In the genomic region with DNA sequence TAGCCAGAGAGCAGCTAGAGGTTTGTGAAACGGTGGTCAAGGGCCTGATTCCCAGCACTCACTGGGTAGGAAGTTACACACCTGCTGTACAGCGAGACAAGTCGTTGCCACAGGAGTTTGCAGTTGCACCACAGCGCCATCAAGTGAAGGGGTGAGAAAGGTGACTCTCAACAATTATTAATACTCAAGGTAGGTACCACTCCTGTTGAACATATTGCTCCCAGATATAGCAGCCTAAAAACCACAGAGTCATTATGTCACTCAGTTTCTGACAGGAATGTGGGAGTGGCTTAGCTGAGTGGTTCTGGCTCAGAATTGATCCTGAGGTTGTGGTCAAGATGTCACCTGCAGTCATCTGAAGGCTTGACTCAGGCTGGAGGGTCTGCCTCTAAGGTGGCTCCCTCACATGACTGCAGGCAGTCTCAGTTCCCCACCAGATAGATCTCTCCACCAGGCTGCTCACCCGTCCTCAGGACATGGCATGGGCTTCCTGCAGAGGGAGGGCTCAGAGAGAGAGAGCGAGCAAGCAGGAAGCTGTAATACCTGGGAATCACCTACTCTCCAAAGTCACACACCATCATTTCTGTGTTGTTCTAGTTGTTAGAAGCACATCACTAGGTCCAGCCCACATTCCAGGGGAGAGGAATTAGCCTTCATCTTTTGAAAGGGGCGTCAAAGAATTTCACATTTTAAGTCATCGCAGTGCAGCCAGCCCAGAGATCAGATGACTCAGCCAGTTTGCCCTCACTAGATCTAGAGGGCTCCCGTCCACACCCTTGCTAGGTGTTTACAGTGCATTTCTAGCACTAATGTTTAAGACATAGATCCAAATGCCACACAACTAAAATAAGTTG, we compare ENCODE assay signal across 1 cellular context.
A peak's percentile ranks its signal among the peaks of the same experiment; 100 is the strongest.
TF ChIP-seq lines count a peak whose summit lies in the region.

No MANE protein-coding gene starts in this region.

TF ChIP-seq in GM12878, 131 proteins besides CTCF, POLR2A, EP300 and RAD21:
- TF ChIP-seq RUNX3 (IDR thresholded peaks at IDR 0.05; ENCODE audit: low read length) = 0 out of 2 replicates have a peak, but pooled peaks have one; percentile 21
- TF ChIP-seq BHLHE40 (IDR thresholded peaks at IDR 0.05; ENCODE audit: borderline replicate concordance in 1 of 2, low read depth in 2 of 2, low read length in 1 of 2) = peak in 1 of 2 experiments; percentile 20; a peak in 1 of 4 replicates
- TF ChIP-seq, protein P1, sequence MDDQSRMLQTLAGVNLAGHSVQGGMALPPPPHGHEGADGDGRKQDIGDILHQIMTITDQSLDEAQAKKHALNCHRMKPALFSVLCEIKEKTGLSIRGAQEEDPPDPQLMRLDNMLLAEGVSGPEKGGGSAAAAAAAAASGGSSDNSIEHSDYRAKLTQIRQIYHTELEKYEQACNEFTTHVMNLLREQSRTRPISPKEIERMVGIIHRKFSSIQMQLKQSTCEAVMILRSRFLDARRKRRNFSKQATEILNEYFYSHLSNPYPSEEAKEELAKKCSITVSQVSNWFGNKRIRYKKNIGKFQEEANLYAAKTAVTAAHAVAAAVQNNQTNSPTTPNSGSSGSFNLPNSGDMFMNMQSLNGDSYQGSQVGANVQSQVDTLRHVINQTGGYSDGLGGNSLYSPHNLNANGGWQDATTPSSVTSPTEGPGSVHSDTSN (IDR thresholded peaks at IDR 0.05; ENCODE audit: insufficient replicate concordance, low read depth, low read length) = peak; percentile 11
- TF ChIP-seq SMC3 (IDR thresholded peaks at IDR 0.05; ENCODE audit: borderline replicate concordance, low read length) = peak; percentile 61; the same call in 1 of the 2 replicates
- TF ChIP-seq NR2C1 (IDR thresholded peaks at IDR 0.05) = no peak
- peak; percentile 49 for TF ChIP-seq NR2F1 (conservative IDR thresholded peaks at IDR 0.05)
- TF ChIP-seq SMARCA5 (IDR thresholded peaks at IDR 0.05) = no peak
- TF ChIP-seq LARP7 (IDR thresholded peaks at IDR 0.05) = 0 out of 2 replicates have a peak, but pooled peaks have one; percentile 7
- no peak for TF ChIP-seq NFYA (IDR thresholded peaks at IDR 0.05; ENCODE audit: borderline replicate concordance, low read depth, low read length)
- peak; percentile 27; the same call in 1 of the 2 replicates for TF ChIP-seq TCF12 (IDR thresholded peaks at IDR 0.05; ENCODE audit: low read depth, low read length)
- peak; percentile 18; the same call in 1 of the 2 replicates for TF ChIP-seq IKZF1 (conservative IDR thresholded peaks at IDR 0.05)
- TF ChIP-seq PKNOX1 (IDR thresholded peaks at IDR 0.05) = 0 out of 2 replicates have a peak, but pooled peaks have one; percentile 8
- no peak for TF ChIP-seq FOXK2 (IDR thresholded peaks at IDR 0.05)
